Comparison of ENCODE assay signal across 8 cellular contexts in the genomic region with DNA sequence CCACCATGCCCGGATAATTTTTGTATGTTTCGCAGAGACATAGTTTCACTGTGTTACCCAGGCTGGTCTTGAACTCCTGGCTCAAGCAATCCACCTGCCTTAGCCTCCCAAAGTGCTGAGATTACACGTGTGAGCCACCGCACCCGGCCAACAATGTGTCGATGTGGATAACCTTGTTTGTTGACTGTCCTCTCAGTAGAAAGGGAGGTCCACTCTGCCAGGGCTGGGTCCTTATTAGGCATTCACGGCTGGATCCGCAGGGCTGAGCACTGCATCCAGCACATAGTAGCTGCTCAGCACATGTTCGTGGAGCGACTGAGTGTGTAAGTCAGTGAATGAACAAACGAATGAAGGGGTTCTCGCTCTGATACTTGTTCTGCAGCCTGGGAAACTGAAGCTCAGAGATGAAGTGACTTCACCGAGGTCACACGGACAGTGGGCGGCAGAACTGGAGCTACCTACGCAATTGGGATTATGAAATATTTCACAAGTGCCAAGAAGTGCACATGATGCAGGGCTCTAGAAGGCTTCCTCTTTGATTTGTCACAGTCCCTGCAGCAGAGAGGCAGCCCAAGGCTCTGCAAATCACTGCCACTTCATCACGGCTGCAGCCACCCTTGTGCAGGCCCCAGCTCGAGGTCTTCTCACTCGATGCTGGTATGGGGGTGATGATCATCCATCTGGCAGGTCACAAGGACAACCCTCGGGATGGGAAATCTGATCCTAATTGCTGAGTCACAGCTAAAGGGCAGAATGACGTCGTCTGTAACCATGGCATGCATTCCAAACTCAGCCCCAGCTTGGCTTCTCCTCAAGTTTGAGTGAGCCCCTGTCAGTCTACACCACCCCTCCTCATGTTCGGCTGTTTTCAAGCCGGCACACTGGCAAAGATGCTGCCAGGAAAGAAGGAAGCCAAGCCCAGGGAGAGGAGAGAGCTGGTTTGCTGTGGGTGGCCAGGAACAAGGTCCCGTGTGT. TPM values are rescaled to one million over a fixed set of nuclear protein-coding genes. Genes with fewer than 3 reads are reported as not detected.
A peak's percentile ranks its signal among the peaks of the same experiment; 100 is the strongest.
DNase-seq lines count a peak whose midpoint lies in the region; ATAC-seq and TF ChIP-seq lines count a peak whose summit lies in the region.

No MANE protein-coding gene starts in this region.

- H3K4me3 Mint-ChIP-seq in CD8-positive, alpha-beta T cell, result no peak overlapping the region

- H3K27ac ChIP-seq in CD8-positive, alpha-beta T cell (ENCODE audit: low read depth, low read length), result no peak overlapping the region
- no peak overlapping the region for H3K27ac ChIP-seq in WERI-Rb-1

- peaks cover 10% of the 10 kb centered on the region for H3K4me1 ChIP-seq in CD8-positive, alpha-beta T cell (ENCODE audit: insufficient read depth, low read length)

- TF ChIP-seq CTCF in CD8-positive, alpha-beta T cell (IDR thresholded peaks at IDR 0.05), result no peak
- TF ChIP-seq CTCF in WERI-Rb-1 (IDR thresholded peaks at IDR 0.05; ENCODE audit: low read depth, low read length), result no peak

- DNase-seq in CD8-positive, alpha-beta T cell, result peak in 1 of 7 experiments; percentile 20
- DNase-seq in MV-4-11 (lab: John Stamatoyannopoulos, UW) (peak; percentile 92), WERI-Rb-1 (peak; percentile 32), glomerular visceral epithelial cell (ENCODE audit: extremely low spot score) (peak; percentile 90), occipital lobe (lab: John Stamatoyannopoulos, UW) (peak; percentile 66)
- DNase-seq in activated naive CD4-positive, alpha-beta T cell treated with anti-CD3 and anti-CD28 coated beads, Interleukin-2, amount 50 U/mL, for 16 hours, result no peak
- DNase-seq in activated CD4-positive, CD25-positive, alpha-beta regulatory T cell treated with anti-CD3 and anti-CD28 coated beads, Interleukin-2, amount 50 U/mL, for 72 hours, result no peak

- H3K36me3 ChIP-seq in CD8-positive, alpha-beta T cell (ENCODE audit: insufficient read depth, low read length), result no peaks in the 10 kb centered on the region
- H3K36me3 ChIP-seq in WERI-Rb-1, result no peaks in the 10 kb centered on the region

- CTCF ChIA-PET in CD8-positive, alpha-beta T cell (lab: Charles Lee), result interaction anchor here (0.6 to 9.4 kb wide), 35 partner anchors 9 to 240 kb away, joined by 3 to 178 read pairs (median 5); a partner anchor contains a TSS

- no peak overlapping the region for H3K4me3 ChIP-seq in CD8-positive, alpha-beta T cell (ENCODE audit: low read depth, low read length)
- H3K4me3 ChIP-seq in WERI-Rb-1 (ENCODE audit: low read depth, low read length), result no peak overlapping the region

- H3K9me3 ChIP-seq in CD8-positive, alpha-beta T cell (ENCODE audit: low read length), result no peaks in the 10 kb centered on the region
- H3K9me3 ChIP-seq in WERI-Rb-1 (ENCODE audit: severe bottlenecking), result no peaks in the 10 kb centered on the region

- H3K27me3 Mint-ChIP-seq in CD8-positive, alpha-beta T cell (ENCODE audit: low read depth), result no peaks in the 10 kb centered on the region

- H3K27me3 ChIP-seq in CD8-positive, alpha-beta T cell (ENCODE audit: insufficient read depth, low read length), result no peaks in the 10 kb centered on the region
- H3K27me3 ChIP-seq in WERI-Rb-1 (ENCODE audit: insufficient read depth, low read depth, severe bottlenecking), result no peaks in the 10 kb centered on the region

- POLR2A ChIA-PET in CD8-positive, alpha-beta T cell (lab: Charles Lee), result interaction anchor here (0.7 to 1.2 kb wide), 7 partner anchors 13 to 138 kb away, joined by 3 to 6 read pairs (median 3); no protein-coding TSS in a partner anchor

- no peaks in the 10 kb centered on the region for H3K36me3 Mint-ChIP-seq in CD8-positive, alpha-beta T cell

- intact Hi-C loops in CD8-positive, alpha-beta T cell (cut with DNase I, micrococcal nuclease), result loop anchor here in 1 of 2 experiments (2.0 to 5.0 kb wide), 2 partner anchors 17 to 53 kb away; a partner anchor contains a TSS

- peak overlapping the region; percentile 27 for H3K27ac Mint-ChIP-seq in CD8-positive, alpha-beta T cell

- no peak for ATAC-seq in CD8-positive, alpha-beta T cell
- no peak for ATAC-seq in HG02571 (IDR thresholded peaks at IDR 0.05; ENCODE audit: unreplicated experiment)

- H3K9me3 Mint-ChIP-seq in CD8-positive, alpha-beta T cell, result no peaks in the 10 kb centered on the region

- peaks cover 24% of the 10 kb centered on the region for H3K4me1 Mint-ChIP-seq in CD8-positive, alpha-beta T cell (ENCODE audit: low read depth)

RNA-seq across cellular contexts. Expression of a gene that starts 28.0 kb away (rescaled TPM):
- total RNA-seq in CD8-positive, alpha-beta T cell, result 100 to 1,000 TPM; 105 to 107 TPM
- 143 TPM for total RNA-seq in occipital lobe

RNA-seq across cellular contexts. Expression of a gene that starts 53.5 kb away (rescaled TPM):
- 100 to 1,000 TPM; 543 TPM for total RNA-seq in CD8-positive, alpha-beta T cell
- 13.7 TPM for total RNA-seq in occipital lobe

Comparison
In these comparisons a context has a peak if more than half of its experiments do, and no peak if none do; other contexts are left out.
1. DNase-seq: peak in MV-4-11 (single experiment), WERI-Rb-1 (single experiment), glomerular visceral epithelial cell (single experiment) and occipital lobe (single experiment); none in activated naive CD4-positive, alpha-beta T cell treated with anti-CD3 and anti-CD28 coated beads, Interleukin-2, amount 50 U/mL, for 16 hours (single experiment) and activated CD4-positive, CD25-positive, alpha-beta regulatory T cell treated with anti-CD3 and anti-CD28 coated beads, Interleukin-2, amount 50 U/mL, for 72 hours (single experiment).
2. RNA of a gene that starts 53.5 kb away (total RNA-seq): 543 TPM in CD8-positive, alpha-beta T cell; 13.7 TPM in occipital lobe (single experiment); every median in the first group is over 10 times any median in the second.